8 cellular contexts compared by ENCODE assay signal in the genomic region with DNA sequence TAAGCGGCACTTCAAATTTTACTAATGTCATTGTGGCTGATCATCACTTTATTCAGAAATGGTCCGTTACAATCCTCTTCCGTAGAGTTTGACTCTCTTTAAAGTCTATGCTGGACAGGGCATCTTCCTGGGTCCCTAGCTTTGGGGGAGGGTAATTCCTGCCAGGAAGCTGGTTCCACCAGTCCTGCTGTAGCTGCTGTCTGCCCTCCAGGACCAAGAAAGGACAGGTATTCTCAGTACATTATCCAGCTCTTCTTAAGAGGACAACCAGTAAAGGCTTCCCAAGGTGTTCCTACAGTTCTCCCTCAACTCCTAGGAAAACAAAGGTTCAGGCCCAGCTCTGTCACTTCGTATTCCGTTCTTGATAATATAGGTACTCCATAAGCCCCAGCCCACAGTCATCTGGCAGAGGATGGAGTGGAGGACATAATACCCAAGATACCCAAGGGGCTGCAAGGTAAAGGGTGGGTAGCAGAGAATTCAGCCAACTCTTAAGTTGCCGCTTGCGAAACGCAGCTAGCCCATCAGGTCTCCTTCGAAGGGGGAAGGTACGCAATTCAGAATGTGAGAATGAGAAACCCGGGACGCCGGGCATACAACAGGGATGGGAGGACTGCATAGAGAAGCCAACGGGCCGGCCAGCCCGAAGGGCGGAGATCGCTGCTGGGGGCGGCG. TPM values are rescaled to one million over a fixed set of nuclear protein-coding genes. Genes with fewer than 3 reads are reported as not detected.
DNase-seq lines count a peak whose midpoint lies in the region; ATAC-seq, FAIRE-seq and TF ChIP-seq lines count a peak whose summit lies in the region.

No MANE protein-coding gene starts in this region.

- H3K27me3 Mint-ChIP-seq in central memory CD8-positive, alpha-beta T cell, result no peaks in the 10 kb centered on the region

- no peak overlapping the region for H2BK5ac ChIP-seq in mesendoderm (ENCODE audit: low read length)

- FAIRE-seq in A549 (lab: Jason Lieb, UNC), result no peak

- H2BK120ac ChIP-seq in mesendoderm (ENCODE audit: low read depth, low read length), result no peak overlapping the region

- H3K9me3 Mint-ChIP-seq in central memory CD8-positive, alpha-beta T cell, result no peaks in the 10 kb centered on the region

- no peaks in the 10 kb centered on the region; the same call in 2 of the 3 replicates for H3K9me3 ChIP-seq in A549

- TF ChIP-seq RAD21 in A549 (conservative IDR thresholded peaks at IDR 0.05 in 1 of 2, IDR thresholded peaks at IDR 0.05 in 1 of 2), result no peak

- H3K4me2 ChIP-seq in A549, result peak overlapping the region; percentile 85
- peak overlapping the region; percentile 56 for H3K4me2 ChIP-seq in mesendoderm (ENCODE audit: low read length)

- H3K56ac ChIP-seq in mesendoderm (ENCODE audit: low read length), result peak overlapping the region; percentile 99

- no peak overlapping the region for H3K4ac ChIP-seq in mesendoderm (ENCODE audit: low read depth, low read length)

- H3K79me2 ChIP-seq in mesendoderm (ENCODE audit: control insufficient read depth, insufficient read depth, low read length), result peaks cover 10% of the 10 kb centered on the region

- TF ChIP-seq EP300 in A549 (IDR thresholded peaks at IDR 0.05), result no peak

- H3K18ac ChIP-seq in mesendoderm (ENCODE audit: low read length), result peak overlapping the region; percentile 89

- H3K36me3 Mint-ChIP-seq in central memory CD8-positive, alpha-beta T cell (ENCODE audit: insufficient read depth), result peaks cover 12% of the 10 kb centered on the region

- in situ Hi-C loops in G401 (cut with HindIII; ENCODE audit: low sequenced_read_pairs), result no loop called here

- peaks cover 16% of the 10 kb centered on the region; the same call in 2 of the 3 replicates for H3K4me1 ChIP-seq in A549
- H3K4me1 ChIP-seq in mesendoderm (ENCODE audit: control insufficient read depth, low read depth, low read length), result no peaks in the 10 kb centered on the region
- H3K4me1 ChIP-seq in urinary bladder (ENCODE audit: insufficient read depth), result peaks cover 1% of the 10 kb centered on the region

- H4K5ac ChIP-seq in mesendoderm (ENCODE audit: low read length), result no peak overlapping the region

- H3K27me3 ChIP-seq in mesendoderm (ENCODE audit: insufficient read depth, low read length, poor library complexity), result no peaks in the 10 kb centered on the region

- no peak overlapping the region for H4K8ac ChIP-seq in mesendoderm (ENCODE audit: low read depth, low read length)

- H3K27ac ChIP-seq in A549 (peak overlapping the region; percentile 83 to 95), mesendoderm (ENCODE audit: low read depth, low read length) (peak overlapping the region; percentile 89), urinary bladder (ENCODE audit: low read depth) (no peak overlapping the region)

- TF ChIP-seq POLR2A in A549 (IDR thresholded peaks at IDR 0.05; ENCODE audit: low read length), result no peak

- DNase-seq in A549 (ENCODE audit: low read depth in 1 of 2, low spot score in 1 of 2), result peak in 1 of 2 experiments; percentile 29
- DNase-seq in G401 (ENCODE audit: low spot score), result peak; percentile 43
- peak; percentile 40 for DNase-seq in NOMO-1 treated with dmso at 0.1 percent for 144 hours (lab: John Stamatoyannopoulos, UW; ENCODE audit: unreplicated experiment)
- no peak for DNase-seq in central memory CD8-positive, alpha-beta T cell (ENCODE audit: low spot score in 2 of 2)
- DNase-seq in mesendoderm, result peak; percentile 56

- no peak for TF ChIP-seq CTCF in A549 (IDR thresholded peaks at IDR 0.05)

- H3K4me3 ChIP-seq in A549 (peak overlapping the region; percentile 98), mesendoderm (ENCODE audit: low read length) (peak overlapping the region; percentile 97), urinary bladder (ENCODE audit: low read depth, low read length) (peak overlapping the region; percentile 91)

- H3K4me3 Mint-ChIP-seq in central memory CD8-positive, alpha-beta T cell, result peak overlapping the region; percentile 95

- H3K36me3 ChIP-seq in mesendoderm (ENCODE audit: control insufficient read depth, insufficient read depth, low read length) (no peaks in the 10 kb centered on the region), urinary bladder (ENCODE audit: insufficient read depth) (no peaks in the 10 kb centered on the region)

- CTCF ChIA-PET in A549 (lab: Yijun Ruan, JAX), result no interaction called here

- ATAC-seq in A549 (peak; percentile 0 to 9; a peak in 4 of 6 replicates), HG02763 (IDR thresholded peaks at IDR 0.05; ENCODE audit: unreplicated experiment) (no peak), GM19397 (IDR thresholded peaks at IDR 0.05; ENCODE audit: unreplicated experiment) (no peak)
- no peak for ATAC-seq in central memory CD8-positive, alpha-beta T cell (replicated peaks; ENCODE audit: extremely low read depth, poor library complexity, severe bottlenecking)

- no peak overlapping the region for H2AK5ac ChIP-seq in mesendoderm (ENCODE audit: low read length)

- peak overlapping the region; percentile 94 for H3K23ac ChIP-seq in mesendoderm (ENCODE audit: low read length)

- peaks cover 33% of the 10 kb centered on the region for H3K4me1 Mint-ChIP-seq in central memory CD8-positive, alpha-beta T cell

- H3K9ac ChIP-seq in mesendoderm (ENCODE audit: low read length), result peak overlapping the region; percentile 96

- H3K27ac Mint-ChIP-seq in central memory CD8-positive, alpha-beta T cell (ENCODE audit: low read depth), result peak overlapping the region; percentile 32

- H2BK15ac ChIP-seq in mesendoderm (replicated peaks; ENCODE audit: low read depth), result no peak overlapping the region

- POLR2A ChIA-PET in A549 (lab: Yijun Ruan, JAX), result interaction anchor here (1.9 to 4.0 kb wide), 2 partner anchors 60 to 168 kb away, joined by 7 to 162 read pairs; partner anchors contain the start of genes AMD1 and RPF2

- 17% methylated on average over 15 of the region's 20 CpGs for WGBS in A549 (ENCODE audit: missing lambda C conversion rate)
- no CpG with 5 or more reads among the region's 20 CpGs for WGBS in mesendoderm (ENCODE audit: extremely low coverage, insufficient coverage, low lambda C conversion rate)
- 12% methylated on average over 20 of the region's 20 CpGs for WGBS in urinary bladder

- H3K79me1 ChIP-seq in mesendoderm (ENCODE audit: low read length), result peaks cover 6% of the 10 kb centered on the region

TF ChIP-seq in A549, 52 proteins besides CTCF, POLR2A, EP300 and RAD21:
- TF ChIP-seq JUN (IDR thresholded peaks at IDR 0.05) (no peak), PHF8 (IDR thresholded peaks at IDR 0.05; ENCODE audit: borderline replicate concordance, low read depth) (no peak), KDM5A (IDR thresholded peaks at IDR 0.05) (no peak; the same call in 1 of the 2 replicates), GATA3 (IDR thresholded peaks at IDR 0.05; ENCODE audit: borderline replicate concordance) (no peak), ZSCAN20 (CRISPR knock-in tag; IDR thresholded peaks at IDR 0.05) (no peak), HEYL (CRISPR knock-in tag; IDR thresholded peaks at IDR 0.05) (no peak), RARB (CRISPR knock-in tag; IDR thresholded peaks at IDR 0.05) (no peak), NPAS2 (CRISPR knock-in tag; IDR thresholded peaks at IDR 0.05; ENCODE audit: borderline replicate concordance) (no peak)
- TF ChIP-seq, protein P1, sequence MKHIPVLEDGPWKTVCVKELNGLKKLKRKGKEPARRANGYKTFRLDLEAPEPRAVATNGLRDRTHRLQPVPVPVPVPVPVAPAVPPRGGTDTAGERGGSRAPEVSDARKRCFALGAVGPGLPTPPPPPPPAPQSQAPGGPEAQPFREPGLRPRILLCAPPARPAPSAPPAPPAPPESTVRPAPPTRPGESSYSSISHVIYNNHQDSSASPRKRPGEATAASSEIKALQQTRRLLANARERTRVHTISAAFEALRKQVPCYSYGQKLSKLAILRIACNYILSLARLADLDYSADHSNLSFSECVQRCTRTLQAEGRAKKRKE (CRISPR knock-in tag; IDR thresholded peaks at IDR 0.05; ENCODE audit: low read depth), result no peak
- TF ChIP-seq, protein P2, sequence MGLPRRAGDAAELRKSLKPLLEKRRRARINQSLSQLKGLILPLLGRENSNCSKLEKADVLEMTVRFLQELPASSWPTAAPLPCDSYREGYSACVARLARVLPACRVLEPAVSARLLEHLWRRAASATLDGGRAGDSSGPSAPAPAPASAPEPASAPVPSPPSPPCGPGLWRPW (IDR thresholded peaks at IDR 0.05), result no peak

RNA-seq across cellular contexts. Expression of gene CDK19, which starts 1.3 kb away (rescaled TPM):
- polyA plus RNA-seq in A549 (2011; rRNA removed), result 17.3 and 18.6 TPM in 2 replicates
- 2.7 and 3.8 TPM in 2 replicates for polyA plus RNA-seq in A549 (2012; cell fraction: cytosol; rRNA removed)
- polyA plus RNA-seq in A549 (2012; cell fraction: nucleus; rRNA removed), result 2.2 and 3.6 TPM in 2 replicates
- polyA plus RNA-seq in A549 (2017; fragmentation: RNase III; extraction: RNeasy Plus Mini Kit Qiagen cat#74134 plus additional on column Dnase treatment), result 6.1 to 7.7 TPM (median 7.1 TPM) in 3 replicates
- polyA minus RNA-seq in A549 (2011; rRNA and poly(A)+ RNA removed), result 6.7 and 8.5 TPM in 2 replicates
- 5.2 and 17.2 TPM in 2 replicates for total RNA-seq in G401 (2014; rRNA removed; shearing (Covaris generic))
- 1.9 TPM for polyA plus RNA-seq in mesendoderm (2013, experiment 1 of 2)
- polyA plus RNA-seq in mesendoderm (2013, experiment 2 of 2), result 2.3 TPM
- 32.9 TPM for total RNA-seq in urinary bladder
- 14.0 TPM for polyA plus RNA-seq in urinary bladder

Comparison
In these comparisons a context has a peak if more than half of its experiments do, and no peak if none do; other contexts are left out.
1. ATAC-seq: peak in A549 (2 of 2); none in central memory CD8-positive, alpha-beta T cell (single experiment), HG02763 (single experiment) and GM19397 (single experiment).
2. DNase-seq: peak in G401 (single experiment), NOMO-1 treated with dmso at 0.1 percent for 144 hours (single experiment) and mesendoderm (single experiment); none in central memory CD8-positive, alpha-beta T cell (0 of 2).
3. Peak in every context shown above with its lines, with median percentiles within 50 percentile points of each other: H3K4me3 ChIP-seq.